In genomic region chr1:41502912-41503311, GRCh38 we compare ENCODE assay signal across 1 cellular context.
TF ChIP-seq lines count a peak whose summit lies in the region.

No MANE protein-coding gene starts in this region.

TF ChIP-seq in SK-N-SH treated with all-trans-retinoic acid at 6 μM for 48 hours, 23 proteins besides CTCF, POLR2A, EP300 and RAD21 (continued from another document):
- TF ChIP-seq PATZ1 (CRISPR knock-in tag; IDR thresholded peaks at IDR 0.05; ENCODE audit: borderline replicate concordance) (no peak), OSR1 (CRISPR knock-in tag; IDR thresholded peaks at IDR 0.05) (no peak), POU6F1 (CRISPR knock-in tag; IDR thresholded peaks at IDR 0.05; ENCODE audit: borderline replicate concordance, low read depth) (no peak), ZNF8 (CRISPR knock-in tag; IDR thresholded peaks at IDR 0.05) (no peak), CSRNP3 (CRISPR knock-in tag; IDR thresholded peaks at IDR 0.05) (no peak), ZFP30 (CRISPR knock-in tag; IDR thresholded peaks at IDR 0.05) (no peak), CSDC2 (CRISPR knock-in tag; IDR thresholded peaks at IDR 0.05) (no peak), ZFP3 (CRISPR knock-in tag; IDR thresholded peaks at IDR 0.05) (no peak)
